8 cellular contexts compared by ENCODE assay signal in the genomic region with DNA sequence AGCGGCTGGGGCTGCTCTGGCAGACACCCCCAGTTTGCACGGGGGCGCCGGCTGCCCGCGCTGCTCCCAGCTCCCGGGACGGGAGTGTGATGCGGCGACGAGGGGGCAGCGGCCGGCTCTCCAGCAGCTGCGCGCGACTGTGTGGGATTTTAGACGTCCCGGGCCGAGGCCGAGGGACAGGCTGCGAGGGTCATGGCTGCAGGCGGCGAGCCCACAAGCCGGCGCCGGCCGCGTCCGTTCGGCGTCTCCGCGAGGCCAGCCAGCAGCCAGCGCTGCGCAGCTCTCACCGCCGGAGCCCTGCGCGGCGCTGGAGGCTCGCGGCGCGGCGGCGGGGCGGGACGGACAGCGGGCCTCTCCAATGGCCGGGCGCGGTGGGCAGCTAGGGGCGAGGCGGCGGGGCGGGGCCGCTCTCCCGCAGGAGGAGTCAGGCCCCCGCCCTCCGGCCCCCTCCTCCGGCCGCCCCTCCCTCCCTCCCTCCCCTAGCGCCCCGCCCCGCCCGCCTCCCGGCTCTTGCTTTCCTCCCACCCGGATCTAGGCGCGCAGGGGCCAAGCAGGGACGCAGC. TPM values are rescaled to one million over a fixed set of nuclear protein-coding genes. Genes with fewer than 3 reads are reported as not detected.
DNase-seq lines count a peak whose midpoint lies in the region; ATAC-seq and TF ChIP-seq lines count a peak whose summit lies in the region.

Gene FZD4 (minus strand): TSS at position 285 of the 563 bp plus-strand sequence. CDS start 310 bp downstream, outside the sequence.

- peaks cover 18% of the 10 kb centered on the region for H3K4me1 ChIP-seq in Caco-2
- peaks cover 3% of the 10 kb centered on the region for H3K4me1 ChIP-seq in mucosa of descending colon (ENCODE audit: low read depth)

- H3K4me1 Mint-ChIP-seq in Caco-2 (ENCODE audit: low read depth, unreplicated experiment): peaks cover 22% of the 10 kb centered on the region
- peaks cover 21% of the 10 kb centered on the region for H3K4me1 Mint-ChIP-seq in stimulated activated naive CD8-positive, alpha-beta T cell treated with anti-CD3 and anti-CD28 coated beads, Interleukin-15, amount 100 ng/mL, for 72 hours

- ATAC-seq in GM19397 (IDR thresholded peaks at IDR 0.05; ENCODE audit: unreplicated experiment): peak; percentile 96
- ATAC-seq in HG03457 (IDR thresholded peaks at IDR 0.05; ENCODE audit: unreplicated experiment): peak; percentile 92
- peak; percentile 97 for ATAC-seq in esophagus mucosa
- peak; percentile 92 for ATAC-seq in mucosa of descending colon
- peak; percentile 87 for ATAC-seq in stimulated activated naive CD8-positive, alpha-beta T cell treated with anti-CD3 and anti-CD28 coated beads, Interleukin-15, amount 100 ng/mL, for 72 hours

- peak within 1 kb of the TSS; percentile 93 for H3K4me3 Mint-ChIP-seq in Caco-2 (ENCODE audit: unreplicated experiment)
- H3K4me3 Mint-ChIP-seq in stimulated activated naive CD8-positive, alpha-beta T cell treated with anti-CD3 and anti-CD28 coated beads, Interleukin-15, amount 100 ng/mL, for 72 hours: peak within 1 kb of the TSS; percentile 79 to 93

- H3K4me3 ChIP-seq in Caco-2 (ENCODE audit: low read depth, low read length) (peak within 1 kb of the TSS; percentile 94), mucosa of descending colon (peak within 1 kb of the TSS; percentile 50)

- H3K9me3 ChIP-seq in Caco-2 (no peaks in the 10 kb centered on the region), mucosa of descending colon (no peaks in the 10 kb centered on the region)

- no TSS peak for BruUV-seq in Caco-2 (replicated peaks; lab: Mats Ljungman, UMichigan)

- H3K9me3 Mint-ChIP-seq in Caco-2 (ENCODE audit: unreplicated experiment): no peaks in the 10 kb centered on the region
- H3K9me3 Mint-ChIP-seq in stimulated activated naive CD8-positive, alpha-beta T cell treated with anti-CD3 and anti-CD28 coated beads, Interleukin-15, amount 100 ng/mL, for 72 hours: no peaks in the 10 kb centered on the region

- intact Hi-C loops in Caco-2 (cut with micrococcal nuclease; ENCODE audit: unreplicated experiment) (loop anchor here (1.0 to 2.0 kb wide), 5 partner anchors 14 to 142 kb away; no protein-coding TSS in a partner anchor), mucosa of descending colon (cut with DNase I, micrococcal nuclease) (no loop called here)

- H3K36me3 ChIP-seq in Caco-2 (ENCODE audit: control insufficient read depth, insufficient read depth, low read length) (peaks cover 6% of the 10 kb centered on the region), mucosa of descending colon (ENCODE audit: low read depth) (no peaks in the 10 kb centered on the region)

- H3K27me3 ChIP-seq in Caco-2 (replicated peaks; ENCODE audit: control insufficient read depth, insufficient read depth, low read length): no peaks in the 10 kb centered on the region

- DNase-seq in Caco-2 (peak; percentile 96 to 99), NCI-H526 treated with DMSO at 0.1 percent for 48 hours (lab: John Stamatoyannopoulos, UW) (peak; percentile 80), activated T-cell treated with anti-CD3 and anti-CD28 coated beads for 48 hours (ENCODE audit: low read depth) (peak; percentile 60), mucosa of descending colon (peak; percentile 90 to 93 (median 90))
- DNase-seq in stimulated activated naive CD8-positive, alpha-beta T cell treated with anti-CD3 and anti-CD28 coated beads, Interleukin-15, amount 100 ng/mL, for 72 hours: peak; percentile 51 to 53

- POLR2A ChIA-PET in Caco-2 (lab: Charles Lee): interaction anchor here (0.5 to 2.5 kb wide), 11 partner anchors 9 to 1382 kb away, joined by 3 to 28 read pairs (median 5); partner anchors contain the start of gene TMEM135

- TF ChIP-seq CTCF in Caco-2 (IDR thresholded peaks at IDR 0.05; ENCODE audit: insufficient read depth in 1 of 2, low read depth in 1 of 2, low read length in 1 of 2, severe bottlenecking in 1 of 2, unreplicated experiment in 1 of 2): peak in 1 of 2 experiments; percentile 10
- peak; percentile 4 for TF ChIP-seq CTCF in mucosa of descending colon (IDR thresholded peaks at IDR 0.05)

- H3K27me3 Mint-ChIP-seq in Caco-2 (ENCODE audit: insufficient read depth, unreplicated experiment): no peaks in the 10 kb centered on the region
- peaks cover 78% of the 10 kb centered on the region for H3K27me3 Mint-ChIP-seq in stimulated activated naive CD8-positive, alpha-beta T cell treated with anti-CD3 and anti-CD28 coated beads, Interleukin-15, amount 100 ng/mL, for 72 hours

- peak within 1 kb of the TSS; percentile 90 for H3K27ac Mint-ChIP-seq in Caco-2 (ENCODE audit: unreplicated experiment)
- peak within 1 kb of the TSS in 1 of 2 donors; percentile 27 for H3K27ac Mint-ChIP-seq in stimulated activated naive CD8-positive, alpha-beta T cell treated with anti-CD3 and anti-CD28 coated beads, Interleukin-15, amount 100 ng/mL, for 72 hours

- CTCF ChIA-PET in Caco-2 (lab: Charles Lee): interaction anchor here (0.6 to 4.4 kb wide), 17 partner anchors 11 to 1382 kb away, joined by 3 to 64 read pairs (median 5); partner anchors contain the start of genes CTSC and TMEM135

- peaks cover 48% of the 10 kb centered on the region for H3K36me3 Mint-ChIP-seq in Caco-2 (ENCODE audit: insufficient read depth, unreplicated experiment)

RNA-seq across cellular contexts. Expression of gene FZD4, which starts in this region (rescaled TPM):
- total RNA-seq in Caco-2 (2022) (60.6 and 78.4 TPM in 2 replicates), esophagus mucosa (3.3 TPM), mucosa of descending colon (10 to 100 TPM in 1 of 3 donors, 1 to 10 TPM in 2; 4.7 to 33.7 (median 7.9) TPM)

Comparison
In these comparisons a context has a peak if more than half of its experiments do, and no peak if none do; other contexts are left out.
1. Peak in every context shown above with its lines: DNase-seq, ATAC-seq and H3K4me3 ChIP-seq.